Comparison of ENCODE assay signal across 29 cellular contexts in genomic region chr20:9920908-9921307, GRCh38.
"Had no signal": no experiment of that assay in that cellular context is flagged by ENCODE, and none has a peak within 500 bp of the region (broad histone marks: within the 10 kb centered on the region; RNA-seq: fewer than 3 reads in every experiment).

No MANE protein-coding gene starts in this region.

- H3K4me1 Mint-ChIP-seq: stimulated activated naive CD8-positive, alpha-beta T cell treated with anti-CD3 and anti-CD28 coated beads, Interleukin-15, amount 100 ng/mL, for 72 hours had no signal

- H3K27ac ChIP-seq: neural progenitor cell, ovary, prostate gland, right lobe of liver, sigmoid colon, spleen, suprapubic skin, testis, tibial artery, transverse colon, upper lobe of right lung, uterus had no signal

- H3K36me3 ChIP-seq: neural progenitor cell, ovary, prostate gland, right lobe of liver, sigmoid colon, spleen, suprapubic skin, tibial artery, transverse colon, upper lobe of right lung, uterus had no signal

- ATAC-seq: naive thymus-derived CD8-positive, alpha-beta T cell; right cardiac atrium; right lobe of liver; stimulated activated memory B cell treated with anti-CD40 and anti-IgM and Interleukin-4, amounts not matched to agents 10 μg/mL and 1 μg/mL and 100 μg/mL, for 72 hours; stimulated activated naive CD8-positive, alpha-beta T cell treated with anti-CD3 and anti-CD28 coated beads, Interleukin-15, amount 100 ng/mL, for 72 hours; stimulated activated naive CD8-positive, alpha-beta T cell treated with anti-CD3 and anti-CD28 coated beads, Interleukin-15, Interleukin-2, amounts not matched to agents 100 U/mL and 50 U/mL, for 24 hours; upper lobe of right lung had no signal

- DNase-seq: naive B cell; naive thymus-derived CD8-positive, alpha-beta T cell; occipital lobe; ovary; right cardiac atrium; right lobe of liver; sigmoid colon; spleen; stimulated activated CD4-positive, alpha-beta T cell treated with anti-CD3 and anti-CD28 coated beads, Interleukin-12 subunit alpha, Interleukin-12 subunit beta, amount 100 ng/mL, for 4 hours; stimulated activated CD4-positive, alpha-beta T cell treated with anti-CD3 and anti-CD28 coated beads, Interleukin-1b, Interleukin-23, amount 100 ng/mL, for 48 hours; stimulated activated CD4-positive, alpha-beta T cell treated with anti-CD3 and anti-CD28 coated beads, Interleukin-4, amount 100 ng/mL, for 1 hour; stimulated activated CD4-positive, alpha-beta T cell treated with anti-CD3 and anti-CD28 coated beads, Interleukin-4, amount 100 ng/mL, for 4 hours; stimulated activated CD8-positive, alpha-beta memory T cell treated with anti-CD3 and anti-CD28 coated beads, Interleukin-4, amount 100 ng/mL, for 48 hours; stimulated activated naive CD4-positive, alpha-beta T cell; stimulated activated naive CD8-positive, alpha-beta T cell treated with anti-CD3 and anti-CD28 coated beads, Interleukin-15, amount 100 ng/mL, for 72 hours; stimulated activated naive CD8-positive, alpha-beta T cell treated with anti-CD3 and anti-CD28 coated beads, Interleukin-15, Interleukin-2, amounts not matched to agents 100 U/mL and 50 U/mL, for 24 hours; substantia nigra; testis; tibial artery; transverse colon; upper lobe of right lung; uterus had no signal

- H3K4me3 Mint-ChIP-seq: naive B cell; naive thymus-derived CD8-positive, alpha-beta T cell; nephron; neural progenitor cell; stimulated activated memory B cell treated with anti-CD40 and anti-IgM and Interleukin-4, amounts not matched to agents 10 μg/mL and 1 μg/mL and 100 μg/mL, for 72 hours; stimulated activated naive CD8-positive, alpha-beta T cell treated with anti-CD3 and anti-CD28 coated beads, Interleukin-15, amount 100 ng/mL, for 72 hours; type B pancreatic cell had no signal

- H3K4me1 ChIP-seq: neural progenitor cell, prostate gland, right lobe of liver, sigmoid colon, suprapubic skin, testis, tibial artery, upper lobe of right lung, uterus had no signal

- H3K27me3 ChIP-seq: neural progenitor cell, ovary, right lobe of liver, sigmoid colon, spleen, suprapubic skin, testis, tibial artery, transverse colon, upper lobe of right lung, uterus had no signal

- H3K4me3 ChIP-seq: neural progenitor cell, ovary, prostate gland, right lobe of liver, sigmoid colon, smooth muscle cell, spleen, suprapubic skin, testis, tibial artery, transverse colon, upper lobe of right lung, uterus had no signal

- H3K36me3 Mint-ChIP-seq: naive B cell; naive thymus-derived CD8-positive, alpha-beta T cell; neural progenitor cell; stimulated activated memory B cell treated with anti-CD40 and anti-IgM and Interleukin-4, amounts not matched to agents 10 μg/mL and 1 μg/mL and 100 μg/mL, for 72 hours; type B pancreatic cell had no signal

- H3K9me3 ChIP-seq: ovary, prostate gland, right lobe of liver, sigmoid colon, spleen, suprapubic skin, testis, tibial artery, transverse colon, upper lobe of right lung, uterus had no signal

- H3K9me3 Mint-ChIP-seq: naive B cell; nephron; neural progenitor cell; stimulated activated memory B cell treated with anti-CD40 and anti-IgM and Interleukin-4, amounts not matched to agents 10 μg/mL and 1 μg/mL and 100 μg/mL, for 72 hours; stimulated activated naive CD8-positive, alpha-beta T cell treated with anti-CD3 and anti-CD28 coated beads, Interleukin-15, amount 100 ng/mL, for 72 hours; type B pancreatic cell had no signal

- H3K27ac Mint-ChIP-seq: naive B cell; naive thymus-derived CD8-positive, alpha-beta T cell; nephron; neural progenitor cell; stimulated activated memory B cell treated with anti-CD40 and anti-IgM and Interleukin-4, amounts not matched to agents 10 μg/mL and 1 μg/mL and 100 μg/mL, for 72 hours; stimulated activated naive CD8-positive, alpha-beta T cell treated with anti-CD3 and anti-CD28 coated beads, Interleukin-15, amount 100 ng/mL, for 72 hours; type B pancreatic cell had no signal
